In the genomic region with DNA sequence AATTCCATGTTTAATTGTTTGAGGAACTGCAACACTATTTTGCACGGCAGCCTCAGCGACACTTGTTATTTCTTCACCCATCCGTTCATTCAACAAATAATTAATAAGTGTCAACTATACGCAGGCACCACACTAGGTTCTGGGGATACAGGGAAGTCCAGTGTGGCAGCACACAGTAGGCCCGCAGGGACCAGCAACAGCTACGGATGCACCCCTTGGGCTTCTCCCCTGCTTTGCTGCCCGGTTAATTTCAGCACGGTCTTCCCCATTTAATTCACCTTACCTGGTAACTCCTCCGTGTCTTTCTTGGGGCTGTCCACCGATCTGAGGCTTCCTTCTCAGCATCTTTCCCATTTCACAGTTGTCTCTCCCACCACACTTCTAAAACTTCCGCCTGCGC, we compare ENCODE assay signal across 22 cellular contexts.
"Had no signal": no experiment of that assay in that cellular context is flagged by ENCODE, and none has a peak within 500 bp of the region (broad histone marks: within the 10 kb centered on the region; RNA-seq: fewer than 3 reads in every experiment).

No MANE protein-coding gene starts in this region.

- DNase-seq: IMR-90, Kasumi-1, MM.1S, NCI-H1092 treated with DMSO at 0.1 percent for 48 hours, NCI-H1436, NCI-H187, NCI-H2029, NCI-H2081 treated with DMSO at 0.1 percent for 48 hours, NCI-H2171, NCI-H226, NCI-H446, NCI-H510A, NCI-H524 treated with DMSO at 0.1 percent for 48 hours, NCI-H69, NCI-H774, PC-3, SHP77, SK-N-SH had no signal

- H3K9ac ChIP-seq: KMS-11, SK-N-SH had no signal

- H3K27ac ChIP-seq: KMS-11, RWPE1 had no signal

- H3K9me3 ChIP-seq: SK-N-SH had no signal

- ATAC-seq: HepG2, Panc1, PC-3 had no signal

- FAIRE-seq: HepG2 had no signal

- H3K4me2 ChIP-seq: KMS-11, SK-N-SH had no signal
